In the genomic region with DNA sequence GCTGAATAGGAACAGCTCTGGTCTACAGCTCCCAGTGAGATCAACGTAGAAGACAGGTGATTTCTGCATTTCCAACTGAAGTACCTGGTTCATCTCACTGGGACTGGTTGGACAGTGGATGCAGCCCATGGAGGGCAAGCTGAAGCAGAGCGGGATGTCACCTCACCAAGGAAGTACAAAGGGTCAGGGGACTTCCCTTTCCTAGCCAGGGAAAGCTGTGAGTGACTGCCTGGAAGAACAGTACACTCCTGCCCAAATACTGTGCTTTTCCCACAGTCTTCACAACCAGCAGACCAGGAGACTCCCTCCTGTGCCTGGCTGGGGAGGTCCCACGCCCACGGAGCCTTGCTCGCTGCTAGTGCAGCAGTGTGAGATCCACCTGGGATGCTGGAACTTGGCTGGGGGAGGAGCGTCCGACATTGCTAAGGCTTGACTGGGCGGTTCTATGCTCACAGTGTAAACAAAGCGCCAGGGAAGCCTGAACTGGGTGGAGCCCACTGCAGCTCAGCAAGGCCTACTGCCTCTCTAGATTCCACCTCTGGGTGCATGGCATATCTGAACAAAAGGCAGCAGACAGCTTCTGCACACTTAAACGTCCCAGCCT, we compare ENCODE assay signal across 24 cellular contexts. TPM values are rescaled to one million over a fixed set of nuclear protein-coding genes. Genes with fewer than 3 reads are reported as not detected.
A peak's percentile ranks its signal among the peaks of the same experiment; 100 is the strongest.
DNase-seq lines count a peak whose midpoint lies in the region; ATAC-seq and TF ChIP-seq lines count a peak whose summit lies in the region.
"Had no signal": no experiment of that assay in that cellular context is flagged by ENCODE, and none has a peak within 500 bp of the region (broad histone marks: within the 10 kb centered on the region; RNA-seq: fewer than 3 reads in every experiment).

No MANE protein-coding gene starts in this region.

- no peak overlapping the region for H3K27ac ChIP-seq in SK-N-SH (ENCODE audit: low read depth in 2 of 2, low read length in 1 of 2)
- H3K27ac ChIP-seq: esophagus squamous epithelium, RWPE1, WERI-Rb-1 had no signal

- no peak for TF ChIP-seq RAD21 in SK-N-SH (IDR thresholded peaks at IDR 0.05; ENCODE audit: low read length)

- 14% methylated on average over 2 of the region's 10 CpGs for WGBS in SK-N-SH (ENCODE audit: low lambda C conversion rate)

- CTCF ChIA-PET in SK-N-SH (lab: Yijun Ruan, JAX), result interaction anchor here (1.6 kb wide), 1 partner anchor 39 kb away, joined by 6 read pairs; no protein-coding TSS in a partner anchor

- peaks cover 20% of the 10 kb centered on the region; the same call in 1 of the 2 replicates for H3K27me3 ChIP-seq in SK-N-SH (ENCODE audit: insufficient read depth)

- H3K9me3 ChIP-seq in SK-N-SH, result no peaks in the 10 kb centered on the region

- POLR2A ChIA-PET in SK-N-SH (lab: Yijun Ruan, JAX), result no interaction called here

- H3K4me2 ChIP-seq in SK-N-SH, result no peak overlapping the region

- no peak overlapping the region for H3K27ac Mint-ChIP-seq in osteocyte (ENCODE audit: unreplicated experiment)
- H3K27ac Mint-ChIP-seq: activated CD4-positive, alpha-beta memory T cell treated with anti-CD3 and anti-CD28 coated beads for 36 hours; T-helper 17 cell had no signal

- H3K4me1 ChIP-seq in SK-N-SH (ENCODE audit: control insufficient read depth in 1 of 2, insufficient read depth in 2 of 2, low read depth in 1 of 2, low read length in 1 of 2), result no peaks in the 10 kb centered on the region
- H3K4me1 ChIP-seq: esophagus squamous epithelium had no signal

- no peak overlapping the region for H3K9ac ChIP-seq in SK-N-SH

- no peaks in the 10 kb centered on the region for H3K36me3 Mint-ChIP-seq in osteocyte (ENCODE audit: unreplicated experiment)
- H3K36me3 Mint-ChIP-seq: activated CD4-positive, alpha-beta memory T cell treated with anti-CD3 and anti-CD28 coated beads for 36 hours had no signal

- no peaks in the 10 kb centered on the region for H3K9me2 ChIP-seq in SK-N-SH

- no peak for TF ChIP-seq CTCF in SK-N-SH (IDR thresholded peaks at IDR 0.05)
- TF ChIP-seq CTCF in osteocyte (IDR thresholded peaks at IDR 0.05), result no peak

- no peak overlapping the region for H2AFZ ChIP-seq in SK-N-SH (ENCODE audit: low read depth)

- no peaks in the 10 kb centered on the region for H3K36me3 ChIP-seq in SK-N-SH (replicated peaks in 1 of 2; ENCODE audit: control insufficient read depth in 1 of 2, insufficient read depth in 2 of 2, low read length in 1 of 2)
- H3K36me3 ChIP-seq: esophagus squamous epithelium, WERI-Rb-1 had no signal

- no peaks in the 10 kb centered on the region for H3K4me1 Mint-ChIP-seq in osteocyte (ENCODE audit: unreplicated experiment)
- H3K4me1 Mint-ChIP-seq: central memory CD8-positive, alpha-beta T cell; T-helper 17 cell had no signal

- H3F3A ChIP-seq in SK-N-SH (replicated peaks; ENCODE audit: insufficient read depth), result no peaks in the 10 kb centered on the region

- H4K20me1 ChIP-seq in SK-N-SH (ENCODE audit: insufficient read depth), result no peaks in the 10 kb centered on the region

- H3K79me2 ChIP-seq in SK-N-SH (ENCODE audit: insufficient read depth), result no peaks in the 10 kb centered on the region

- peaks cover 6% of the 10 kb centered on the region for H3K27me3 Mint-ChIP-seq in osteocyte (ENCODE audit: unreplicated experiment)

- TF ChIP-seq EP300 in SK-N-SH (IDR thresholded peaks at IDR 0.05; ENCODE audit: borderline replicate concordance in 1 of 2, low read depth in 1 of 2, low read length in 1 of 2), result no peak

- no peak overlapping the region for H3K4me3 ChIP-seq in SK-N-SH (ENCODE audit: low read depth in 2 of 2, low read length in 1 of 2)
- H3K4me3 ChIP-seq: esophagus squamous epithelium had no signal

- DNase-seq in SK-N-SH (no peak), NCI-H2107 treated with DMSO at 0.1 percent for 48 hours (lab: John Stamatoyannopoulos, UW; ENCODE audit: unreplicated experiment) (peak; percentile 69), osteocyte (ENCODE audit: extremely low spot score, unreplicated experiment) (no peak)
- DNase-seq in activated CD4-positive, CD25-positive, alpha-beta regulatory T cell treated with anti-CD3 and anti-CD28 coated beads, Interleukin-2, amount 50 U/mL, for 72 hours, result no peak
- no peak for DNase-seq in activated naive CD4-positive, alpha-beta T cell treated with Interleukin-2 at 50 U/mL for 16 hours
- DNase-seq: ACHN; activated CD4-positive, alpha-beta memory T cell treated with anti-CD3 and anti-CD28 coated beads for 36 hours; activated naive CD4-positive, alpha-beta T cell; anterior cingulate cortex; C1 segment of cervical spinal cord; DND-41; effector CD4-positive, alpha-beta T cell; esophagus squamous epithelium; left cardiac atrium; NCI-H1105; T-helper 17 cell; WERI-Rb-1 had no signal

- H3K4me3 Mint-ChIP-seq in osteocyte (ENCODE audit: unreplicated experiment), result no peak overlapping the region
- H3K4me3 Mint-ChIP-seq: activated CD4-positive, alpha-beta memory T cell treated with anti-CD3 and anti-CD28 coated beads for 36 hours; central memory CD8-positive, alpha-beta T cell; T-helper 17 cell had no signal

- peaks cover 4% of the 10 kb centered on the region for H3K9me3 Mint-ChIP-seq in osteocyte (ENCODE audit: unreplicated experiment)
- H3K9me3 Mint-ChIP-seq: activated CD4-positive, alpha-beta memory T cell treated with anti-CD3 and anti-CD28 coated beads for 36 hours; central memory CD8-positive, alpha-beta T cell had no signal

- ATAC-seq in SK-N-SH treated with all-trans-retinoic acid at 6 μM for 48 hours, result peak; percentile 35; the same call in 2 of the 3 replicates
- peak; percentile 72 for ATAC-seq in esophagus mucosa
- ATAC-seq in GM21529 (IDR thresholded peaks at IDR 0.05; ENCODE audit: unreplicated experiment), result no peak
- ATAC-seq: left cardiac atrium, T-helper 17 cell had no signal

TF ChIP-seq in SK-N-SH treated with all-trans-retinoic acid at 6 μM for 48 hours, 23 proteins besides CTCF, POLR2A, EP300 and RAD21:
- TF ChIP-seq RARB (CRISPR knock-in tag; IDR thresholded peaks at IDR 0.05) (no peak), ZC3H10 (CRISPR knock-in tag; IDR thresholded peaks at IDR 0.05) (no peak), TOX (CRISPR knock-in tag; IDR thresholded peaks at IDR 0.05; ENCODE audit: borderline replicate concordance) (no peak), PPARA (CRISPR knock-in tag; IDR thresholded peaks at IDR 0.05; ENCODE audit: borderline replicate concordance) (no peak), ISL1 (CRISPR knock-in tag; IDR thresholded peaks at IDR 0.05) (no peak), CSDC2 (CRISPR knock-in tag; IDR thresholded peaks at IDR 0.05) (no peak), ZNF70 (CRISPR knock-in tag; IDR thresholded peaks at IDR 0.05) (no peak), ZFP3 (CRISPR knock-in tag; IDR thresholded peaks at IDR 0.05) (no peak)
- TF ChIP-seq, protein P1, sequence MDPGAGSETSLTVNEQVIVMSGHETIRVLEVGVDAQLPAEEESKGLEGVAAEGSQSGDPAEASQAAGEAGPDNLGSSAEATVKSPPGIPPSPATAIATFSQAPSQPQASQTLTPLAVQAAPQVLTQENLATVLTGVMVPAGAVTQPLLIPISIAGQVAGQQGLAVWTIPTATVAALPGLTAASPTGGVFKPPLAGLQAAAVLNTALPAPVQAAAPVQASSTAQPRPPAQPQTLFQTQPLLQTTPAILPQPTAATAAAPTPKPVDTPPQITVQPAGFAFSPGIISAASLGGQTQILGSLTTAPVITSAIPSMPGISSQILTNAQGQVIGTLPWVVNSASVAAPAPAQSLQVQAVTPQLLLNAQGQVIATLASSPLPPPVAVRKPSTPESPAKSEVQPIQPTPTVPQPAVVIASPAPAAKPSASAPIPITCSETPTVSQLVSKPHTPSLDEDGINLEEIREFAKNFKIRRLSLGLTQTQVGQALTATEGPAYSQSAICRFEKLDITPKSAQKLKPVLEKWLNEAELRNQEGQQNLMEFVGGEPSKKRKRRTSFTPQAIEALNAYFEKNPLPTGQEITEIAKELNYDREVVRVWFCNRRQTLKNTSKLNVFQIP (CRISPR knock-in tag; IDR thresholded peaks at IDR 0.05; ENCODE audit: borderline replicate concordance, low read depth), result no peak

TF ChIP-seq in SK-N-SH, 30 proteins besides CTCF, POLR2A, EP300 and RAD21 (continues in another document):
- TF ChIP-seq TAF1 (IDR thresholded peaks at IDR 0.05; ENCODE audit: borderline replicate concordance, low read depth, low read length) (no peak), JUND (IDR thresholded peaks at IDR 0.05) (no peak), NFIC (IDR thresholded peaks at IDR 0.05; ENCODE audit: borderline replicate concordance) (no peak), RCOR1 (IDR thresholded peaks at IDR 0.05; ENCODE audit: low read length) (no peak), MEF2A (IDR thresholded peaks at IDR 0.05; ENCODE audit: borderline replicate concordance, low read depth) (no peak), YY1 (IDR thresholded peaks at IDR 0.05; ENCODE audit: low read depth) (no peak), FOSL2 (IDR thresholded peaks at IDR 0.05; ENCODE audit: borderline replicate concordance, low read depth) (no peak), TEAD4 (IDR thresholded peaks at IDR 0.05; ENCODE audit: borderline replicate concordance, insufficient read depth) (no peak), RXRA (IDR thresholded peaks at IDR 0.05; ENCODE audit: borderline replicate concordance, low read depth) (no peak), TCF12 (IDR thresholded peaks at IDR 0.05) (no peak), RFX5 (IDR thresholded peaks at IDR 0.05; ENCODE audit: low read length) (no peak), SIN3A (IDR thresholded peaks at IDR 0.05; ENCODE audit: borderline replicate concordance, low read depth, low read length) (no peak), FOXJ3 (CRISPR knock-in tag; IDR thresholded peaks at IDR 0.05) (no peak)
- TF ChIP-seq, protein P2, sequence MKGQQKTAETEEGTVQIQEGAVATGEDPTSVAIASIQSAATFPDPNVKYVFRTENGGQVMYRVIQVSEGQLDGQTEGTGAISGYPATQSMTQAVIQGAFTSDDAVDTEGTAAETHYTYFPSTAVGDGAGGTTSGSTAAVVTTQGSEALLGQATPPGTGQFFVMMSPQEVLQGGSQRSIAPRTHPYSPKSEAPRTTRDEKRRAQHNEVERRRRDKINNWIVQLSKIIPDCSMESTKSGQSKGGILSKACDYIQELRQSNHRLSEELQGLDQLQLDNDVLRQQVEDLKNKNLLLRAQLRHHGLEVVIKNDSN (IDR thresholded peaks at IDR 0.05; ENCODE audit: borderline replicate concordance, low read depth), result no peak
- TF ChIP-seq, protein P3, sequence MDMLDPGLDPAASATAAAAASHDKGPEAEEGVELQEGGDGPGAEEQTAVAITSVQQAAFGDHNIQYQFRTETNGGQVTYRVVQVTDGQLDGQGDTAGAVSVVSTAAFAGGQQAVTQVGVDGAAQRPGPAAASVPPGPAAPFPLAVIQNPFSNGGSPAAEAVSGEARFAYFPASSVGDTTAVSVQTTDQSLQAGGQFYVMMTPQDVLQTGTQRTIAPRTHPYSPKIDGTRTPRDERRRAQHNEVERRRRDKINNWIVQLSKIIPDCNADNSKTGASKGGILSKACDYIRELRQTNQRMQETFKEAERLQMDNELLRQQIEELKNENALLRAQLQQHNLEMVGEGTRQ (IDR thresholded peaks at IDR 0.05; ENCODE audit: borderline replicate concordance, low read depth, low read length), result no peak

RNA-seq across cellular contexts. Expression of a gene that starts 14.7 kb away (rescaled TPM):
- not detected in 2 replicates for polyA plus RNA-seq in SK-N-SH (2012; rRNA removed)
- not detected in 2 replicates for polyA plus RNA-seq in SK-N-SH (2012; cell fraction: cytosol; rRNA removed)
- polyA plus RNA-seq in SK-N-SH (2012; cell fraction: nucleus; rRNA removed), result not detected in 2 replicates
- not detected for total RNA-seq in esophagus mucosa
- total RNA-seq in osteocyte, result not detected in 2 replicates
- total RNA-seq: activated CD4-positive, alpha-beta memory T cell treated with anti-CD3 and anti-CD28 coated beads for 36 hours; esophagus squamous epithelium; left cardiac atrium; pulmonary artery endothelial cell had no signal
- polyA plus RNA-seq: urinary bladder had no signal
